Comparison of ENCODE assay signal across 8 cellular contexts in genomic region chr12:58025431-58025830, GRCh38.
"Had no signal": no experiment of that assay in that cellular context is flagged by ENCODE, and none has a peak within 500 bp of the region (broad histone marks: within the 10 kb centered on the region; RNA-seq: fewer than 3 reads in every experiment).

No MANE protein-coding gene starts in this region.

- H3K9ac ChIP-seq: KMS-11 had no signal

- H3K27ac ChIP-seq: HL-60, KMS-11 had no signal

- ATAC-seq: HepG2, K562 had no signal

- H3K4me3 ChIP-seq: K562 had no signal

- H3K4me1 Mint-ChIP-seq: IgD-negative memory B cell had no signal

- H3K4me3 Mint-ChIP-seq: IgD-negative memory B cell had no signal

- DNase-seq: IMR-90, KBM-7, KG1 had no signal

- H3K27ac Mint-ChIP-seq: IgD-negative memory B cell had no signal

- H3K36me3 Mint-ChIP-seq: IgD-negative memory B cell had no signal
